1 cellular context compared by ENCODE assay signal in the genomic region with DNA sequence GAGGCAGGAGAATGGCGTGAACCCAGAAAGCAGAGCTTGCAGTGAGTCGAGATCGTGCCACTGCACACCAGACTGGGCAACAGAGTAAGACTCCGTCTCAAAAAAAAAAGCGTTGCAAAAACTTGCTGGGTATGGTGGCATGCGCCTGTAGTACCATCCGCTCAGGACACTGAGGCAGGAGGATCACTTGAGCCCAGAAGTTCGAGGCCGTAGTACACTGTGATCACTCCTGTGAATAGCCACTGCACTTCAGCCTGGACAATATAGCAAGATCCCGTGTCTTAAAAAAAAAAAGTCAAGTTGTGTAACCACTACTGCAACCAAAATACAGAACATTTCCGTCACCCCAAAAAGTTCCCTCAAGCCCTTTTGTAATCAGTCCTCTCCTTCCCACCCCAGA.
TF ChIP-seq lines count a peak whose summit lies in the region.

No MANE protein-coding gene starts in this region.

TF ChIP-seq in GM23338, 12 proteins besides CTCF, POLR2A, EP300 and RAD21:
- TF ChIP-seq ZNF114 (CRISPR knock-in tag; IDR thresholded peaks at IDR 0.05) (no peak), ETS1 (IDR thresholded peaks at IDR 0.05) (no peak), JUNB (IDR thresholded peaks at IDR 0.05; ENCODE audit: unreplicated experiment) (no peak)
